1 cellular context compared by ENCODE assay signal in the genomic region with DNA sequence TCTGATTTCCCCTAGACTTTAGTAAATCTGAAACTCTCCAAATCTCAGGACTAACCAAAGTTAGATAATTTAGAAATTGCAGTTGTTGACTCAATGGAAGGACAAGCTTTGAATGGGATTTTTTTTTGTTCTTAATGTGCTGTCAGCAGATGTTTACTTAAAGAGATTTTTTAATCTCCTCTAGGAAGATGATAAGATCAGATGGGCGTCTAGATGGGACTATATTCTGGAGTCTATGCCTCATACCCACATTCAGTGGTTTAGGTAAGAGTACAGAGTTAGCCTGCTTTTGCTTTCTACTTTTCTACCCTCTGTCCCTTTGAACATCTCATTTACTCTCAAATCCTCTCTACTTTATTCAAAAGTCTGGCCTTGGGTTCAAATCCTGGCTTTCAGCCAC.
TF ChIP-seq lines count a peak whose summit lies in the region.

No MANE protein-coding gene starts in this region.

TF ChIP-seq in GM12878, 131 proteins besides CTCF, POLR2A, EP300 and RAD21:
- TF ChIP-seq, protein P1, sequence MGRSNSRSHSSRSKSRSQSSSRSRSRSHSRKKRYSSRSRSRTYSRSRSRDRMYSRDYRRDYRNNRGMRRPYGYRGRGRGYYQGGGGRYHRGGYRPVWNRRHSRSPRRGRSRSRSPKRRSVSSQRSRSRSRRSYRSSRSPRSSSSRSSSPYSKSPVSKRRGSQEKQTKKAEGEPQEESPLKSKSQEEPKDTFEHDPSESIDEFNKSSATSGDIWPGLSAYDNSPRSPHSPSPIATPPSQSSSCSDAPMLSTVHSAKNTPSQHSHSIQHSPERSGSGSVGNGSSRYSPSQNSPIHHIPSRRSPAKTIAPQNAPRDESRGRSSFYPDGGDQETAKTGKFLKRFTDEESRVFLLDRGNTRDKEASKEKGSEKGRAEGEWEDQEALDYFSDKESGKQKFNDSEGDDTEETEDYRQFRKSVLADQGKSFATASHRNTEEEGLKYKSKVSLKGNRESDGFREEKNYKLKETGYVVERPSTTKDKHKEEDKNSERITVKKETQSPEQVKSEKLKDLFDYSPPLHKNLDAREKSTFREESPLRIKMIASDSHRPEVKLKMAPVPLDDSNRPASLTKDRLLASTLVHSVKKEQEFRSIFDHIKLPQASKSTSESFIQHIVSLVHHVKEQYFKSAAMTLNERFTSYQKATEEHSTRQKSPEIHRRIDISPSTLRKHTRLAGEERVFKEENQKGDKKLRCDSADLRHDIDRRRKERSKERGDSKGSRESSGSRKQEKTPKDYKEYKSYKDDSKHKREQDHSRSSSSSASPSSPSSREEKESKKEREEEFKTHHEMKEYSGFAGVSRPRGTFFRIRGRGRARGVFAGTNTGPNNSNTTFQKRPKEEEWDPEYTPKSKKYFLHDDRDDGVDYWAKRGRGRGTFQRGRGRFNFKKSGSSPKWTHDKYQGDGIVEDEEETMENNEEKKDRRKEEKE (IDR thresholded peaks at IDR 0.05): no peak
- TF ChIP-seq RELA (IDR thresholded peaks at IDR 0.05; ENCODE audit: borderline replicate concordance, partially characterized antibody) (no peak), NFIC (IDR thresholded peaks at IDR 0.05; ENCODE audit: low read depth, low read length) (peak; percentile 26; the same call in 1 of the 2 replicates), JUNB (IDR thresholded peaks at IDR 0.05) (peak; percentile 75), EED (IDR thresholded peaks at IDR 0.05; ENCODE audit: low read depth) (no peak), RUNX3 (IDR thresholded peaks at IDR 0.05; ENCODE audit: low read length) (peak; percentile 40; the same call in 1 of the 2 replicates)
TF ChIP-seq in GM12878: peak in this region for 3.
